ENCODE assay signal across 13 cellular contexts in the genomic region with DNA sequence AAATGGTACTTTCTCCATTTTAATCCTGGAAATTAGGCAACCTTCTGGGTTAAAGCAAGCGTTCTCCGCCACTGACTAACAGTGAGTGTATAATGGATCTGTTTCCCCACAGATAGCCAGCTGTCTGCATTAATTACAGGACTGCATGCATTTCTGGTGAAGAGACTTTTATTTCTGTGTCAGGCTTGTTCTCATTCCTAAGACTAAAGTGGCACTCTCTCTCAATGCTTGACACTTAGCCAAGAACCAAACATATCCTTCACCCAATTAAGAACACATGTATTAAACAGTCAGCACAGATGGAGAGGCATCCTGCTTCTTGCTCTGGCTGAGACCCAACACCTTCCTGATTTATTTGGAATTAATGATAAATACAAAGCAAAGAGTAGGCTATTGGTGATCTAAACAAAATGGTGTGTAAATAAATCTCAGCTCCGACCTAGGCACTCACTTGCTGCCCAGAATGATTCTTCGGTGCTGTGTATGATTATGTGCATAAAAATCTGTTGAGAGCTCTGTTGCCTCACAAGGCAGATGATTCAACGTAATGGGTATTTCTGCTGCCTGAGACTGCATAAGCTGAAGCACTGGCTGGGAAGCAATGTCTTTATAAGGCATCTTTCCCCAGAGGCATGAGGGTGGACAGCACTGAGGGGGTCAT. TPM values are rescaled to one million over a fixed set of nuclear protein-coding genes. Genes with fewer than 3 reads are reported as not detected.
DNase-seq lines count a peak whose midpoint lies in the region; TF ChIP-seq lines count a peak whose summit lies in the region.
"Had no signal": no experiment of that assay in that cellular context is flagged by ENCODE, and none has a peak within 500 bp of the region (broad histone marks: within the 10 kb centered on the region; RNA-seq: fewer than 3 reads in every experiment).

No MANE protein-coding gene starts in this region.

- peak; percentile 25 for DNase-seq in NCI-H2227 (lab: John Stamatoyannopoulos, UW; ENCODE audit: unreplicated experiment)
- no peak for DNase-seq in NCI-H2227 treated with DMSO at 0.1 percent for 48 hours (lab: John Stamatoyannopoulos, UW)
- DNase-seq in brain microvascular endothelial cell, result peak; percentile 88
- DNase-seq in kidney tubule cell (ENCODE audit: low spot score), result peak; percentile 53
- DNase-seq in uterus, result peak; percentile 31 to 73
- DNase-seq in NCI-H2081 treated with DMSO at 0.1 percent for 48 hours (lab: John Stamatoyannopoulos, UW), result no peak
- no peak for DNase-seq in stimulated activated CD4-positive, alpha-beta T cell treated with anti-CD3 and anti-CD28 coated beads, Interleukin-4, amount 100 ng/mL, for 24 hours
- no peak for DNase-seq in WERI-Rb-1
- DNase-seq: 8988T; activated naive CD4-positive, alpha-beta T cell; foreskin keratinocyte; naive B cell; NCI-H345 had no signal

- H3K4me1 ChIP-seq in uterus, result peaks cover 0 to 3% of the 10 kb centered on the region in 2 donors
- H3K4me1 ChIP-seq: foreskin keratinocyte had no signal

- no peak for TF ChIP-seq CTCF in brain microvascular endothelial cell (IDR thresholded peaks at IDR 0.05; ENCODE audit: low read depth, low read length, missing control alignments)
- no peak for TF ChIP-seq CTCF in uterus (IDR thresholded peaks at IDR 0.05)
- TF ChIP-seq CTCF in WERI-Rb-1 (IDR thresholded peaks at IDR 0.05; ENCODE audit: low read depth, low read length), result no peak

- H3K36me3 ChIP-seq in brain microvascular endothelial cell (replicated peaks) (peaks cover 85% of the 10 kb centered on the region), uterus (no peaks in the 10 kb centered on the region), WERI-Rb-1 (peaks cover 67% of the 10 kb centered on the region)

- no peaks in the 10 kb centered on the region for H3K9me3 ChIP-seq in uterus
- H3K9me3 ChIP-seq in WERI-Rb-1 (ENCODE audit: severe bottlenecking), result no peaks in the 10 kb centered on the region

- intact Hi-C loops in uterus (cut with DNase I; ENCODE audit: low total_unique reads), result no loop called here

- no peak for TF ChIP-seq POLR2A in uterus (IDR thresholded peaks at IDR 0.05)

- H3K27me3 ChIP-seq in brain microvascular endothelial cell (replicated peaks) (no peaks in the 10 kb centered on the region), uterus (no peaks in the 10 kb centered on the region), WERI-Rb-1 (ENCODE audit: insufficient read depth, low read depth, severe bottlenecking) (no peaks in the 10 kb centered on the region)
- H3K27me3 ChIP-seq: foreskin keratinocyte had no signal

- in situ Hi-C loops in brain microvascular endothelial cell (cut with HindIII; ENCODE audit: low pct_ligation_motif_present, low sequenced_read_pairs), result no loop called here

- H3K27ac ChIP-seq in brain microvascular endothelial cell, result peak overlapping the region; percentile 73
- peak overlapping the region; percentile 73 to 81 for H3K27ac ChIP-seq in uterus
- no peak overlapping the region for H3K27ac ChIP-seq in WERI-Rb-1
- H3K27ac ChIP-seq: foreskin keratinocyte had no signal

- H3K4me3 ChIP-seq in brain microvascular endothelial cell (ENCODE audit: low read depth, low read length) (no peak overlapping the region), uterus (no peak overlapping the region), WERI-Rb-1 (ENCODE audit: low read depth, low read length) (no peak overlapping the region)

RNA-seq across cellular contexts. Expression of a gene that starts 16.8 kb away (rescaled TPM):
- 100 to 1,000 TPM in 3 of 4 donors, 10 to 100 TPM in 1; 83.0 to 334 (median 108) TPM for total RNA-seq in uterus

RNA-seq across cellular contexts. Expression of a gene that starts 19.6 kb away (rescaled TPM):
- total RNA-seq in uterus, result not detected
- total RNA-seq: foreskin keratinocyte had no signal

RNA-seq across cellular contexts. Expression of a gene that starts 35.8 kb away (rescaled TPM):
- total RNA-seq in uterus, result 10 to 100 TPM; 11.5 to 26.4 (median 14.8) TPM

Comparison
In these comparisons a context has a peak if more than half of its experiments do, and no peak if none do; other contexts are left out.
1. DNase-seq: peak in NCI-H2227 (single experiment), brain microvascular endothelial cell (single experiment), kidney tubule cell (single experiment) and uterus (2 of 2); none in NCI-H2227 treated with DMSO at 0.1 percent for 48 hours (single experiment), NCI-H2081 treated with DMSO at 0.1 percent for 48 hours (single experiment), stimulated activated CD4-positive, alpha-beta T cell treated with anti-CD3 and anti-CD28 coated beads, Interleukin-4, amount 100 ng/mL, for 24 hours (single experiment) and WERI-Rb-1 (single experiment).